ENCODE assay signal across 18 cellular contexts in genomic region chr1:10586125-10586524, GRCh38.
DNase-seq lines count a peak whose midpoint lies in the region; ATAC-seq and TF ChIP-seq lines count a peak whose summit lies in the region.
"Had no signal": no experiment of that assay in that cellular context is flagged by ENCODE, and none has a peak within 500 bp of the region (broad histone marks: within the 10 kb centered on the region; RNA-seq: fewer than 3 reads in every experiment).

No MANE protein-coding gene starts in this region.

- BruUV-seq in HCT116 (replicated peaks; lab: Mats Ljungman, UMichigan) = no TSS peak

- no peak overlapping the region for H2AFZ ChIP-seq in HCT116 (ENCODE audit: low read depth, low read length, poor library complexity, severe bottlenecking)

- DNase-seq in HCT116 (ENCODE audit: low read depth, low spot score) (no peak), choroid plexus epithelial cell (ENCODE audit: low read depth) (no peak), neural crest cell (ENCODE audit: low read depth, low spot score) (no peak), kidney tubule cell (ENCODE audit: low spot score) (no peak)
- DNase-seq in activated CD4-positive, CD25-positive, alpha-beta regulatory T cell treated with anti-CD3 and anti-CD28 coated beads, Interleukin-2, amount 50 U/mL, for 72 hours = no peak
- DNase-seq: Calu3; CD4-positive, alpha-beta T cell; DMS53; KG1; NCI-H1092 treated with DMSO at 0.1 percent for 48 hours; NCI-H510A treated with DMSO at 0.1 percent for 48 hours; NCI-H82 had no signal

- POLR2A ChIA-PET in HCT116 (lab: Charles Lee) = no interaction called here

- H3K4me3 ChIP-seq in GM12875 (ENCODE audit: low read depth, low read length) (no peak overlapping the region), HCT116 (replicated peaks in 1 of 2; ENCODE audit: low read depth in 1 of 2, low read length in 2 of 2) (no peak overlapping the region), choroid plexus epithelial cell (ENCODE audit: low read depth, low read length) (no peak overlapping the region)
- H3K4me3 ChIP-seq: HAP-1, SJSA1 had no signal

- TF ChIP-seq CTCF in GM12875 (IDR thresholded peaks at IDR 0.05; ENCODE audit: borderline replicate concordance, insufficient read depth, low read depth, low read length) = 0 out of 2 replicates have a peak, but pooled peaks have one; percentile 12
- peak in 2 of 3 experiments; percentile 18 to 24; a peak in 2 of 6 replicates for TF ChIP-seq CTCF in HCT116 (IDR thresholded peaks at IDR 0.05 in 2 of 3, conservative IDR thresholded peaks at IDR 0.05 in 1 of 3; ENCODE audit: borderline replicate concordance in 1 of 3, insufficient read depth in 1 of 3, low read depth in 2 of 3, low read length in 2 of 3)
- TF ChIP-seq CTCF in choroid plexus epithelial cell (conservative IDR thresholded peaks at IDR 0.05; ENCODE audit: low read depth, low read length) = peak; percentile 4
- TF ChIP-seq CTCF in neural crest cell (conservative IDR thresholded peaks at IDR 0.05) = peak; percentile 48

- no peaks in the 10 kb centered on the region for H3K9me2 ChIP-seq in HCT116 (ENCODE audit: insufficient read depth)

- CTCF ChIA-PET in HCT116 (lab: Charles Lee) = no interaction called here

- no peak overlapping the region for H3K27ac Mint-ChIP-seq in neural crest cell (ENCODE audit: unreplicated experiment)
- H3K27ac Mint-ChIP-seq: B cell; CD4-positive, alpha-beta T cell had no signal

- H3K9ac ChIP-seq in HCT116 (ENCODE audit: low read length) = no peak overlapping the region

- RAD21 ChIA-PET in HCT116 (lab: Charles Lee; ENCODE audit: low non-redundant PET in 1 of 2, low total read pairs in 2 of 2, uncharacterized antibody in 2 of 2, unreplicated experiment in 2 of 2) = no interaction called here

- H3K27me3 Mint-ChIP-seq in neural crest cell (ENCODE audit: low read depth) = no peaks in the 10 kb centered on the region
- H3K27me3 Mint-ChIP-seq: B cell; CD4-positive, alpha-beta T cell had no signal

- no peak for TF ChIP-seq RAD21 in HCT116 (IDR thresholded peaks at IDR 0.05; ENCODE audit: low read depth)

- H3K9me3 ChIP-seq in HCT116 (ENCODE audit: control insufficient read depth in 1 of 2, insufficient read depth in 1 of 2, low read depth in 1 of 2, low read length in 2 of 2) = no peaks in the 10 kb centered on the region
- H3K9me3 ChIP-seq: SJSA1 had no signal

- intact Hi-C loops in HCT116 (cut with micrococcal nuclease) = no loop called here

- no peaks in the 10 kb centered on the region for H3K27me3 ChIP-seq in HCT116 (ENCODE audit: insufficient read depth, low read length)
- H3K27me3 ChIP-seq: SJSA1 had no signal

- peak; percentile 52; the same call in 1 of the 2 replicates for ATAC-seq in HCT116
- no peak for ATAC-seq in HG03025 (IDR thresholded peaks at IDR 0.05; ENCODE audit: low FRiP score, unreplicated experiment)
- no peak for ATAC-seq in GM18498 (IDR thresholded peaks at IDR 0.05; ENCODE audit: unreplicated experiment)

- H3K4me2 ChIP-seq in HCT116 (ENCODE audit: low read length) = no peak overlapping the region

- H4K20me1 ChIP-seq in HCT116 (ENCODE audit: insufficient read depth) = peaks cover 6% of the 10 kb centered on the region; the same call in 1 of the 2 replicates

- H3K36me3 Mint-ChIP-seq in neural crest cell (ENCODE audit: low read depth) = peaks cover 3% of the 10 kb centered on the region

- peaks cover 3% of the 10 kb centered on the region for H3K9me3 Mint-ChIP-seq in neural crest cell
- H3K9me3 Mint-ChIP-seq: CD4-positive, alpha-beta T cell had no signal

- H3K27ac ChIP-seq in HCT116 (ENCODE audit: low read depth, low read length) = no peak overlapping the region
- H3K27ac ChIP-seq: SJSA1 had no signal

- no peaks in the 10 kb centered on the region for H3K4me1 ChIP-seq in HCT116 (ENCODE audit: control insufficient read depth in 1 of 2, insufficient read depth in 2 of 2, low read length in 2 of 2)
- H3K4me1 ChIP-seq: HAP-1 had no signal

- H3K79me2 ChIP-seq in HCT116 (ENCODE audit: insufficient read depth, low read length) = no peaks in the 10 kb centered on the region

- no peaks in the 10 kb centered on the region for H3K36me3 ChIP-seq in HCT116 (ENCODE audit: control insufficient read depth in 1 of 2, insufficient read depth in 2 of 2, low read length in 2 of 2)
- H3K36me3 ChIP-seq: HAP-1, SJSA1 had no signal

- TF ChIP-seq POLR2A in HCT116 (IDR thresholded peaks at IDR 0.05; ENCODE audit: borderline replicate concordance, extremely low read depth, insufficient read depth, insufficient read length) = no peak

- H3K4me3 Mint-ChIP-seq in neural crest cell = no peak overlapping the region
- H3K4me3 Mint-ChIP-seq: B cell; CD4-positive, alpha-beta T cell had no signal

- H3K4me1 Mint-ChIP-seq in neural crest cell = no peaks in the 10 kb centered on the region
- H3K4me1 Mint-ChIP-seq: B cell had no signal

TF ChIP-seq in HCT116, 20 proteins besides CTCF, POLR2A, EP300 and RAD21:
- TF ChIP-seq ZBTB33 (IDR thresholded peaks at IDR 0.05; ENCODE audit: extremely low read depth, insufficient replicate concordance, low read length) = no peak
- no peak for TF ChIP-seq TCF7L2 (IDR thresholded peaks at IDR 0.05; ENCODE audit: borderline replicate concordance, extremely low read depth, insufficient read depth, insufficient read length)
- no peak for TF ChIP-seq CEBPB (IDR thresholded peaks at IDR 0.05; ENCODE audit: low read depth)
- no peak for TF ChIP-seq POLR2AphosphoS5 (IDR thresholded peaks at IDR 0.05; ENCODE audit: low read depth, low read length)
- TF ChIP-seq SP1 (IDR thresholded peaks at IDR 0.05; ENCODE audit: low read depth) = no peak
- TF ChIP-seq ZFX (IDR thresholded peaks at IDR 0.05) = no peak
- TF ChIP-seq YY1 (IDR thresholded peaks at IDR 0.05; ENCODE audit: extremely low read depth, insufficient replicate concordance, low read depth, low read length) = no peak
